ENCODE assay signal across 32 cellular contexts in the genomic region with DNA sequence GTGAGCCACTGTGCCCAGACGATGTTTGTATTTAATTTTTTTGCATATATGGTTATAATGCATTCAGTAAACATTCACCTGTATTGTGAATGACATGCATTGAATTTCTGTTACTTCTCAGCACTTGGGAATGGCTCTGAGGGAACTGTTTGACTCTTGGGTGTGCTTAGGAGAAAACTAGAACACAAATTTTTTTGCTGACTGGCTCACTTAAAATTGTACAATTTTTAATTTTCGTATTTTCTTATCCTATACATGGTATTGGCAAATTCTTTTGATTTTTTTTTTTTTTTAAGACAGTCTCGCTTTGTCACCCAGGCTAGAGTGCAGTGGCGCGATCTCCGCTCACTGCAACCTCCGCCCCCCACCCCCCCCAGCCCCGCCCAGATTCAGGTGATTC.
"Had no signal": no experiment of that assay in that cellular context is flagged by ENCODE, and none has a peak within 500 bp of the region (broad histone marks: within the 10 kb centered on the region; RNA-seq: fewer than 3 reads in every experiment).

No MANE protein-coding gene starts in this region.

- H3K36me3 ChIP-seq: adrenal gland, ascending aorta, brain microvascular endothelial cell, breast epithelium, cardiac muscle cell had no signal

- H3K27me3 ChIP-seq: adrenal gland, ascending aorta, body of pancreas, brain microvascular endothelial cell, breast epithelium, cardiac muscle cell had no signal

- DNase-seq: activated effector memory CD4-positive, alpha-beta T cell treated with anti-CD3 and anti-CD28 coated beads, Interleukin-2, amount 50 U/mL, for 16 hours; activated effector memory CD4-positive, alpha-beta T cell treated with Interleukin-2 at 50 U/mL for 16 hours; activated gamma-delta T cell; activated gamma-delta T cell treated with Interleukin-2 at 50 U/mL for 16 hours; activated naive CD4-positive, alpha-beta T cell; activated naive CD4-positive, alpha-beta T cell treated with anti-CD3 and anti-CD28 coated beads for 36 hours; activated naive CD4-positive, alpha-beta T cell treated with anti-CD3 and anti-CD28 coated beads, Interleukin-2, amount 10 ng/mL, durations not matched to agents 7 days and 5 days; activated naive CD4-positive, alpha-beta T cell treated with anti-CD3 and anti-CD28 coated beads, Interleukin-2, amount 50 U/mL, for 16 hours; activated naive CD4-positive, alpha-beta T cell treated with Interleukin-2 at 50 U/mL for 16 hours; activated naive CD8-positive, alpha-beta T cell treated with anti-CD3 and anti-CD28 coated beads for 36 hours; activated naive CD8-positive, alpha-beta T cell treated with anti-CD3 and anti-CD28 coated beads, Interleukin-2, amount 10 ng/mL, durations not matched to agents 7 days and 5 days; activated naive CD8-positive, alpha-beta T cell treated with anti-CD3 and anti-CD28 coated beads, Interleukin-2, amount 50 U/mL, for 24 hours; activated T-cell treated with anti-CD3 and anti-CD28 coated beads, Interleukin-2, amount 50 U/mL, for 24 hours; activated T-cell treated with anti-CD3 and anti-CD28 coated beads, Interleukin-2, amount 50 U/mL, for 4 hours; activated T-cell treated with anti-CD3 and anti-CD28 coated beads, Interleukin-2, amount 50 U/mL, for 48 hours; activated T-cell treated with anti-CD3 and anti-CD28 coated beads, Interleukin-2, amount 50 U/mL, for 72 hours; adrenal gland; amniotic stem cell; amygdala; anterior cingulate cortex; aorta; body of pancreas; brain microvascular endothelial cell; central memory CD4-positive, alpha-beta T cell; cerebellar nuclear complex had no signal

- ATAC-seq: activated naive CD4-positive, alpha-beta T cell treated with anti-CD3 and anti-CD28 coated beads, Interleukin-2, amount 50 U/mL, for 72 hours; activated naive CD8-positive, alpha-beta T cell treated with anti-CD3 and anti-CD28 coated beads, Interleukin-2, amount 50 U/mL, for 24 hours; activated T-cell treated with anti-CD3 and anti-CD28 coated beads, Interleukin-2, amount 50 U/mL, for 4 hours; activated T-cell treated with anti-CD3 and anti-CD28 coated beads, Interleukin-2, amount 50 U/mL, for 72 hours; activated T-helper 17 cell treated with anti-CD3 and anti-CD28 coated beads, Interleukin-2, amount 50 U/mL, for 72 hours; body of pancreas had no signal

- FAIRE-seq: astrocyte, bronchial epithelial cell had no signal

- H3K9me3 ChIP-seq: adrenal gland, ascending aorta, body of pancreas, breast epithelium had no signal

- H3K27ac ChIP-seq: adrenal gland, ascending aorta, body of pancreas, brain microvascular endothelial cell, breast epithelium, cardiac muscle cell had no signal

- H3K4me3 ChIP-seq: adrenal gland, ascending aorta, body of pancreas, breast epithelium, cardiac muscle cell had no signal
